ENCODE assay signal across 25 cellular contexts in the genomic region with DNA sequence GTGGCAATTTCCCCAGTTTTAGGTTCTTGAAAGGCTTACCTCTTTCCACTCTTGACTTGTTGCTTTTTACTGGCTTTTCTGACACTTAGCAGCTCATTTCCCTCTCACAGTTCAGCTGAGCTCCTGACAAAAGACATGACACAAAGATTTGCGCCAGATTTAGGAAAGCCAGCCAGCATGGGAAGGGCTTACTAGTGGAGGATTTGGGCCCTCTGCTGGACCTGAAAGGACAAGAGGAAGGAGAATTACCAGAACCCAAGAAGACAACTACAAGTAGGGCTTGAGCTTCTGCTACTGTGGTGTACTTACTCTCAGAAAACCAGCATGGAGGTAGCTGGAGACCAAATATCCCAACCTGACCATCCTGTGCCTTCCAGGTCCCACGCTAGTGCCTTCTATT.
DNase-seq lines count a peak whose midpoint lies in the region; TF ChIP-seq lines count a peak whose summit lies in the region.
"Had no signal": no experiment of that assay in that cellular context is flagged by ENCODE, and none has a peak within 500 bp of the region (broad histone marks: within the 10 kb centered on the region; RNA-seq: fewer than 3 reads in every experiment).

No MANE protein-coding gene starts in this region.

- H3K4me3 ChIP-seq in A673 (ENCODE audit: low read depth, low read length, poor library complexity, severe bottlenecking): no peak overlapping the region
- H3K4me3 ChIP-seq in SU-DHL-6 (ENCODE audit: insufficient read depth, low read length, poor library complexity, severe bottlenecking): no peak overlapping the region
- H3K4me3 ChIP-seq: adrenal gland, heart left ventricle, Peyer's patch, SJSA1, uterus had no signal

- H3K27me3 ChIP-seq in A673 (replicated peaks; ENCODE audit: insufficient read depth, low read depth, low read length, poor library complexity) (no peaks in the 10 kb centered on the region), SU-DHL-6 (ENCODE audit: low read length) (no peaks in the 10 kb centered on the region)
- H3K27me3 ChIP-seq: adrenal gland, heart left ventricle, Peyer's patch, SJSA1, uterus had no signal

- H3K9ac ChIP-seq in SU-DHL-6 (ENCODE audit: low read length): no peak overlapping the region

- CTCF ChIA-PET in A673 (lab: Charles Lee): no interaction called here
- CTCF ChIA-PET in Calu3 (lab: Charles Lee): interaction anchor here (1.7 kb wide), 1 partner anchor 262 kb away, joined by 3 read pairs; no protein-coding TSS in a partner anchor

- H3K36me3 ChIP-seq in A673 (ENCODE audit: insufficient read depth, low read length, poor library complexity, severe bottlenecking) (no peaks in the 10 kb centered on the region), SU-DHL-6 (ENCODE audit: low read length) (no peaks in the 10 kb centered on the region)
- H3K36me3 ChIP-seq: adrenal gland, heart left ventricle, Peyer's patch, SJSA1, uterus had no signal

- DNase-seq in A673 (ENCODE audit: low spot score): peak; percentile 33
- peak; percentile 37 for DNase-seq in HT-29 (ENCODE audit: low spot score)
- peak; percentile 16 for DNase-seq in fibroblast of peridontal ligament (ENCODE audit: extremely low read depth)
- DNase-seq in Calu3: no peak
- DNase-seq in activated CD4-positive, alpha-beta T cell treated with anti-CD3 and anti-CD28 coated beads for 48 hours: no peak
- DNase-seq in GM19240 (ENCODE audit: insufficient read length, low spot score): no peak
- no peak for DNase-seq in hepatic stellate cell (ENCODE audit: low spot score)
- DNase-seq: activated CD4-positive, alpha-beta memory T cell treated with anti-CD3 and anti-CD28 coated beads, Interleukin-2, amount 10 ng/mL, durations not matched to agents 7 days and 5 days; activated gamma-delta T cell treated with Interleukin-2 at 50 U/mL for 16 hours; adrenal gland; CD4-positive, alpha-beta T cell; GDM1; heart left ventricle; Karpas-422; left ventricle myocardium superior; NCI-H1048; NCI-H1930; NCI-H345; NCI-H82; Peyer's patch; posterior cingulate gyrus; uterus had no signal

- BruUV-seq in A673 (replicated peaks; lab: Mats Ljungman, UMichigan) (no TSS peak), Calu3 (replicated peaks; lab: Mats Ljungman, UMichigan) (no TSS peak)

- H3K79me2 ChIP-seq in SU-DHL-6 (ENCODE audit: insufficient read depth, low read length): no peaks in the 10 kb centered on the region

- no peak overlapping the region for H3K4me2 ChIP-seq in SU-DHL-6 (ENCODE audit: low read depth, low read length, poor library complexity, severe bottlenecking)

- H3K4me1 Mint-ChIP-seq in Calu3 (ENCODE audit: low read depth, unreplicated experiment): peaks cover 7% of the 10 kb centered on the region
- H3K4me1 Mint-ChIP-seq: activated CD4-positive, alpha-beta memory T cell treated with anti-CD3 and anti-CD28 coated beads, Interleukin-2, amount 10 ng/mL, durations not matched to agents 7 days and 5 days; nephron had no signal

- H3K27ac ChIP-seq in A673 (ENCODE audit: low read depth, low read length, poor library complexity, severe bottlenecking) (no peak overlapping the region), SU-DHL-6 (ENCODE audit: low read depth, low read length) (no peak overlapping the region)
- H3K27ac ChIP-seq: adrenal gland, heart left ventricle, Peyer's patch, SJSA1, uterus had no signal

- POLR2A ChIA-PET in A673 (lab: Charles Lee; ENCODE audit: low non-redundant PET): no interaction called here

- H3K9me3 ChIP-seq in A673 (ENCODE audit: low read depth, low read length, poor library complexity, severe bottlenecking) (no peaks in the 10 kb centered on the region), SU-DHL-6 (ENCODE audit: insufficient read depth, low read length) (no peaks in the 10 kb centered on the region)
- H3K9me3 ChIP-seq: adrenal gland, uterus had no signal

- TF ChIP-seq CTCF in A673 (conservative IDR thresholded peaks at IDR 0.05; ENCODE audit: low read depth, low read length) (no peak), SU-DHL-6 (IDR thresholded peaks at IDR 0.05; ENCODE audit: insufficient read depth, low read length, poor library complexity, severe bottlenecking) (no peak), Calu3 (IDR thresholded peaks at IDR 0.05; ENCODE audit: unreplicated experiment) (no peak)

- H3K9me2 ChIP-seq in SU-DHL-6 (replicated peaks; ENCODE audit: insufficient read depth, low read length): no peaks in the 10 kb centered on the region

- H3K27ac Mint-ChIP-seq in Calu3 (ENCODE audit: unreplicated experiment): no peak overlapping the region
- H3K27ac Mint-ChIP-seq: activated CD4-positive, alpha-beta memory T cell treated with anti-CD3 and anti-CD28 coated beads, Interleukin-2, amount 10 ng/mL, durations not matched to agents 7 days and 5 days; CD4-positive, alpha-beta T cell; nephron had no signal

- intact Hi-C loops in A673 (cut with micrococcal nuclease; ENCODE audit: unreplicated experiment) (no loop called here), Calu3 (cut with micrococcal nuclease; ENCODE audit: unreplicated experiment) (no loop called here)

- no peaks in the 10 kb centered on the region for H3K27me3 Mint-ChIP-seq in Calu3 (ENCODE audit: unreplicated experiment)
- H3K27me3 Mint-ChIP-seq: activated CD4-positive, alpha-beta memory T cell treated with anti-CD3 and anti-CD28 coated beads, Interleukin-2, amount 10 ng/mL, durations not matched to agents 7 days and 5 days; CD4-positive, alpha-beta T cell had no signal

- H3F3A ChIP-seq in SU-DHL-6 (ENCODE audit: insufficient read depth): no peaks in the 10 kb centered on the region

- H3K36me3 Mint-ChIP-seq in Calu3 (ENCODE audit: insufficient read depth, unreplicated experiment): no peaks in the 10 kb centered on the region

- H2AFZ ChIP-seq in SU-DHL-6 (ENCODE audit: low read depth, low read length, severe bottlenecking): peak overlapping the region; percentile 64

- H3K4me1 ChIP-seq in A673 (ENCODE audit: insufficient read depth, low read length, poor library complexity, severe bottlenecking): no peaks in the 10 kb centered on the region
- H3K4me1 ChIP-seq: adrenal gland, heart left ventricle, Peyer's patch, SJSA1, uterus had no signal

- peaks cover 3% of the 10 kb centered on the region for H3K9me3 Mint-ChIP-seq in Calu3 (ENCODE audit: low read depth, unreplicated experiment)

- no peak overlapping the region for H3K4me3 Mint-ChIP-seq in Calu3 (ENCODE audit: low read depth, unreplicated experiment)
- H3K4me3 Mint-ChIP-seq: activated CD4-positive, alpha-beta memory T cell treated with anti-CD3 and anti-CD28 coated beads, Interleukin-2, amount 10 ng/mL, durations not matched to agents 7 days and 5 days; CD4-positive, alpha-beta T cell; nephron had no signal

- no peaks in the 10 kb centered on the region for H4K20me1 ChIP-seq in SU-DHL-6 (ENCODE audit: low read depth, low read length)

Comparison
In these comparisons a context has a peak if more than half of its experiments do, and no peak if none do; other contexts are left out.
1. DNase-seq: peak in A673 (single experiment), HT-29 (single experiment) and fibroblast of peridontal ligament (single experiment); none in Calu3 (single experiment), activated CD4-positive, alpha-beta T cell treated with anti-CD3 and anti-CD28 coated beads for 48 hours (single experiment), GM19240 (single experiment) and hepatic stellate cell (single experiment).